11 cellular contexts compared by ENCODE assay signal in genomic region chr14:59333235-59333634, GRCh38.
A peak's percentile ranks its signal among the peaks of the same experiment; 100 is the strongest.
DNase-seq lines count a peak whose midpoint lies in the region; ATAC-seq and TF ChIP-seq lines count a peak whose summit lies in the region.
"Had no signal": no experiment of that assay in that cellular context is flagged by ENCODE, and none has a peak within 500 bp of the region (broad histone marks: within the 10 kb centered on the region; RNA-seq: fewer than 3 reads in every experiment).

No MANE protein-coding gene starts in this region.

- H3K27ac ChIP-seq in breast epithelium (peak overlapping the region; percentile 81 to 87), neural progenitor cell (no peak overlapping the region), uterus (peak overlapping the region; percentile 61 to 69)
- H3K27ac ChIP-seq: SJSA1 had no signal

- H3K4me3 ChIP-seq in breast epithelium: no peak overlapping the region
- H3K4me3 ChIP-seq in neural progenitor cell: no peak overlapping the region
- no peak overlapping the region for H3K4me3 ChIP-seq in uterus
- H3K4me3 ChIP-seq: mucosa of descending colon, SJSA1 had no signal

- no peaks in the 10 kb centered on the region for H3K79me2 ChIP-seq in neural progenitor cell (ENCODE audit: low read depth)

- H3K9me3 ChIP-seq in breast epithelium (no peaks in the 10 kb centered on the region), neural progenitor cell (ENCODE audit: low read depth) (no peaks in the 10 kb centered on the region), uterus (no peaks in the 10 kb centered on the region)
- H3K9me3 ChIP-seq: mucosa of descending colon, SJSA1 had no signal

- H3K9me3 Mint-ChIP-seq in neural progenitor cell: no peaks in the 10 kb centered on the region
- no peaks in the 10 kb centered on the region for H3K9me3 Mint-ChIP-seq in activated CD4-positive, alpha-beta T cell treated with anti-CD3 and anti-CD28 coated beads, Interleukin-2, amount 10 ng/mL, durations not matched to agents 24 days and 14 days
- H3K9me3 Mint-ChIP-seq: activated B cell treated with CpG ODN at 0.5 μM for 24 hours had no signal

- no peak for TF ChIP-seq POLR2A in breast epithelium (IDR thresholded peaks at IDR 0.05)
- TF ChIP-seq POLR2A in uterus (IDR thresholded peaks at IDR 0.05): no peak

- H3K4me1 Mint-ChIP-seq in neural progenitor cell: peaks cover 42% of the 10 kb centered on the region
- peaks cover 2% of the 10 kb centered on the region for H3K4me1 Mint-ChIP-seq in activated CD4-positive, alpha-beta T cell treated with anti-CD3 and anti-CD28 coated beads, Interleukin-2, amount 10 ng/mL, durations not matched to agents 24 days and 14 days
- H3K4me1 Mint-ChIP-seq: activated B cell treated with CpG ODN at 0.5 μM for 24 hours had no signal

- peak overlapping the region; percentile 11 for H3K27ac Mint-ChIP-seq in neural progenitor cell
- H3K27ac Mint-ChIP-seq in activated CD4-positive, alpha-beta T cell treated with anti-CD3 and anti-CD28 coated beads, Interleukin-2, amount 10 ng/mL, durations not matched to agents 24 days and 14 days: no peak overlapping the region
- H3K27ac Mint-ChIP-seq: activated B cell treated with CpG ODN at 0.5 μM for 24 hours had no signal

- H3K4me1 ChIP-seq in breast epithelium (peaks cover 0 to 29% of the 10 kb centered on the region in 2 donors), neural progenitor cell (peaks cover 55% of the 10 kb centered on the region), uterus (peaks cover 0 to 4% of the 10 kb centered on the region in 2 donors)

- no peak overlapping the region for H3K9ac ChIP-seq in neural progenitor cell

- H3K4me3 Mint-ChIP-seq in neural progenitor cell: no peak overlapping the region
- H3K4me3 Mint-ChIP-seq in activated CD4-positive, alpha-beta T cell treated with anti-CD3 and anti-CD28 coated beads, Interleukin-2, amount 10 ng/mL, durations not matched to agents 24 days and 14 days: no peak overlapping the region
- H3K4me3 Mint-ChIP-seq: activated B cell treated with CpG ODN at 0.5 μM for 24 hours had no signal

- no peaks in the 10 kb centered on the region for H3K27me3 Mint-ChIP-seq in neural progenitor cell (ENCODE audit: insufficient read depth, low read depth)
- no peaks in the 10 kb centered on the region for H3K27me3 Mint-ChIP-seq in activated CD4-positive, alpha-beta T cell treated with anti-CD3 and anti-CD28 coated beads, Interleukin-2, amount 10 ng/mL, durations not matched to agents 24 days and 14 days
- H3K27me3 Mint-ChIP-seq: activated B cell treated with CpG ODN at 0.5 μM for 24 hours had no signal

- peaks cover 36% of the 10 kb centered on the region for H3K36me3 Mint-ChIP-seq in neural progenitor cell
- H3K36me3 Mint-ChIP-seq in activated CD4-positive, alpha-beta T cell treated with anti-CD3 and anti-CD28 coated beads, Interleukin-2, amount 10 ng/mL, durations not matched to agents 24 days and 14 days (ENCODE audit: low read depth): peaks cover 6% of the 10 kb centered on the region

- intact Hi-C loops in breast epithelium (cut with DNase I; ENCODE audit: low total_unique reads): no loop called here
- intact Hi-C loops in Right ventricle myocardium superior (cut with DNase I): loop anchor here (10.0 kb wide), 2 partner anchors 92 to 762 kb away; partner anchors contain the start of gene PCNX4
- intact Hi-C loops in uterus (cut with DNase I; ENCODE audit: low total_unique reads): no loop called here
- intact Hi-C loops in activated CD4-positive, alpha-beta T cell treated with anti-CD3 and anti-CD28 coated beads, Interleukin-2, amount 10 ng/mL, durations not matched to agents 24 days and 14 days (cut with micrococcal nuclease): no loop called here

- H2AFZ ChIP-seq in neural progenitor cell (replicated peaks): no peak overlapping the region

- DNase-seq in breast epithelium (ENCODE audit: low spot score in 2 of 2): no peak
- DNase-seq in Right ventricle myocardium superior: no peak
- DNase-seq in neural progenitor cell (ENCODE audit: low spot score): no peak
- DNase-seq in uterus: no peak
- no peak for DNase-seq in nucleus accumbens (lab: John Stamatoyannopoulos, UW)
- no peak for DNase-seq in activated CD4-positive, alpha-beta T cell treated with anti-CD3 and anti-CD28 coated beads, Interleukin-2, amount 10 ng/mL, durations not matched to agents 24 days and 14 days
- no peak for DNase-seq in T-helper 1 cell
- DNase-seq: activated B cell treated with CpG ODN at 0.5 μM for 24 hours, substantia nigra had no signal

- H3K27me3 ChIP-seq in breast epithelium (no peaks in the 10 kb centered on the region), neural progenitor cell (no peaks in the 10 kb centered on the region), uterus (no peaks in the 10 kb centered on the region)
- H3K27me3 ChIP-seq: SJSA1 had no signal

- peak; percentile 41 for ATAC-seq in Right ventricle myocardium superior (ENCODE audit: poor library complexity)

- TF ChIP-seq CTCF in breast epithelium (IDR thresholded peaks at IDR 0.05) (no peak), neural progenitor cell (IDR thresholded peaks at IDR 0.05) (no peak), uterus (IDR thresholded peaks at IDR 0.05) (no peak)

- H3K36me3 ChIP-seq in breast epithelium (no peaks in the 10 kb centered on the region), neural progenitor cell (no peaks in the 10 kb centered on the region), uterus (no peaks in the 10 kb centered on the region)

- H3F3A ChIP-seq in neural progenitor cell (ENCODE audit: low read depth): peaks cover 26% of the 10 kb centered on the region

- H4K20me1 ChIP-seq in neural progenitor cell (ENCODE audit: low read depth): no peaks in the 10 kb centered on the region

- H3K4me2 ChIP-seq in neural progenitor cell: no peak overlapping the region
